13 cellular contexts compared by ENCODE assay signal in the genomic region with DNA sequence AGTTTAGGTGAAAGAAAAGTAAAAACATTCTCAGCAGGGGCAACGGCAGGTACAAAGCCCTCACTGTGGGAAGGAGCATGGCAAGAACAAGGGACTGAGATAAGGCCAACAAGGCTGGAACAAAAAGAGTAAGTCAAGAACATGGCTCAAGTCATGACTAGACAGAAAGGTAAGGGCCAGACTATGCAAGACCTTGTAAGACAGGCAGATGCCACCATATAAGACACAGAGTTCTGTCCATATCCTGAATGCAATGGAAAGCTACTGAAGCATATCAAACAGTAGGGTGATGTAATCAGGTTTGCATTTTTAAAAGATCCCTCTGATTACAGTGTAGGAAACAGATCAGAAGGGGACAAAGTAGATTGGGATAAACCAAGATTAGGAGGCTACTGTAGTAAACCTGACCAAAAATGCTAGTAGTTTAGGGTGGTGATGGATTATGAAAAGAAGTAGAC. TPM values are rescaled to one million over a fixed set of nuclear protein-coding genes. Genes with fewer than 3 reads are reported as not detected.
DNase-seq lines count a peak whose midpoint lies in the region; ATAC-seq and TF ChIP-seq lines count a peak whose summit lies in the region.
"Had no signal": no experiment of that assay in that cellular context is flagged by ENCODE, and none has a peak within 500 bp of the region (broad histone marks: within the 10 kb centered on the region; RNA-seq: fewer than 3 reads in every experiment).

No MANE protein-coding gene starts in this region.

- CTCF ChIA-PET in A673 (lab: Charles Lee), result no interaction called here

- intact Hi-C loops in A673 (cut with micrococcal nuclease; ENCODE audit: unreplicated experiment), result loop anchor here (5.0 kb wide), 1 partner anchor 115 kb away; no protein-coding TSS in a partner anchor
- intact Hi-C loops in gastrocnemius medialis (cut with DNase I; ENCODE audit: low total_unique reads), result no loop called here

- H3K4me3 ChIP-seq in A673 (ENCODE audit: low read depth, low read length, poor library complexity, severe bottlenecking) (no peak overlapping the region), gastrocnemius medialis (no peak overlapping the region)
- H3K4me3 ChIP-seq: cardiac muscle cell, thyroid gland had no signal

- H3K9me3 ChIP-seq in A673 (ENCODE audit: low read depth, low read length, poor library complexity, severe bottlenecking), result no peaks in the 10 kb centered on the region
- H3K9me3 ChIP-seq in gastrocnemius medialis, result no peaks in the 10 kb centered on the region
- H3K9me3 ChIP-seq: thyroid gland had no signal

- peaks cover 45% of the 10 kb centered on the region for H3K4me1 ChIP-seq in A673 (ENCODE audit: insufficient read depth, low read length, poor library complexity, severe bottlenecking)
- H3K4me1 ChIP-seq in gastrocnemius medialis, result peaks cover 49 to 62% of the 10 kb centered on the region in 2 donors

- TF ChIP-seq CTCF in A673 (conservative IDR thresholded peaks at IDR 0.05; ENCODE audit: low read depth, low read length), result no peak
- TF ChIP-seq CTCF in gastrocnemius medialis (IDR thresholded peaks at IDR 0.05 in 4 of 5, conservative IDR thresholded peaks at IDR 0.05 in 1 of 5), result no peak

- POLR2A ChIA-PET in A673 (lab: Charles Lee; ENCODE audit: low non-redundant PET), result no interaction called here

- peak overlapping the region; percentile 9 for H3K27ac ChIP-seq in A673 (ENCODE audit: low read depth, low read length, poor library complexity, severe bottlenecking)
- no peak overlapping the region for H3K27ac ChIP-seq in gastrocnemius medialis
- H3K27ac ChIP-seq: cardiac muscle cell, thyroid gland had no signal

- no TSS peak for BruUV-seq in A673 (replicated peaks; lab: Mats Ljungman, UMichigan)

- DNase-seq in A673 (ENCODE audit: low spot score) (peak; percentile 47), M059J (ENCODE audit: low read depth) (peak; percentile 56), mucosa of gallbladder (ENCODE audit: low spot score) (no peak), gastrocnemius medialis (no peak), NK-92 (lab: John Stamatoyannopoulos, UW; ENCODE audit: unreplicated experiment) (no peak)
- DNase-seq in activated CD8-positive, alpha-beta memory T cell treated with anti-CD3 and anti-CD28 coated beads, Interleukin-2, amount 50 U/mL, for 4 hours, result no peak
- DNase-seq: activated CD4-positive, CD25-positive, alpha-beta regulatory T cell treated with anti-CD3 and anti-CD28 coated beads, Interleukin-2, amount 50 U/mL, for 72 hours; H9; NCI-H1436 treated with DMSO at 0.1 percent for 48 hours; thyroid gland had no signal

- ATAC-seq in GM18861 (IDR thresholded peaks at IDR 0.05; ENCODE audit: unreplicated experiment), result peak; percentile 47
- ATAC-seq in esophagus mucosa, result peak; percentile 57
- ATAC-seq in gastrocnemius medialis, result no peak

- no peaks in the 10 kb centered on the region for H3K27me3 ChIP-seq in A673 (replicated peaks; ENCODE audit: insufficient read depth, low read depth, low read length, poor library complexity)
- H3K27me3 ChIP-seq in gastrocnemius medialis, result no peaks in the 10 kb centered on the region
- H3K27me3 ChIP-seq: cardiac muscle cell, thyroid gland had no signal

- H3K36me3 ChIP-seq in A673 (ENCODE audit: insufficient read depth, low read length, poor library complexity, severe bottlenecking), result no peaks in the 10 kb centered on the region
- no peaks in the 10 kb centered on the region for H3K36me3 ChIP-seq in gastrocnemius medialis
- H3K36me3 ChIP-seq: cardiac muscle cell, thyroid gland had no signal

- TF ChIP-seq POLR2A in gastrocnemius medialis (IDR thresholded peaks at IDR 0.05), result no peak

- in situ Hi-C loops in gastrocnemius medialis (cut with MboI; ENCODE audit: low sequenced_read_pairs in 4 of 4), result no loop called here

RNA-seq across cellular contexts. Expression of a gene that starts 5.5 kb away (rescaled TPM):
- total RNA-seq in A673 (2021) (24.0 and 25.3 TPM in 2 replicates), esophagus mucosa (17.7 TPM), mucosa of gallbladder (19.0 TPM), gastrocnemius medialis (10 to 100 TPM; 25.9 to 79.1 (median 49.0) TPM)
- total RNA-seq in M059J (2014; rRNA removed; shearing (Covaris generic)), result 18.2 and 23.1 TPM in 2 replicates

Comparison
In these comparisons a context has a peak if more than half of its experiments do, and no peak if none do; other contexts are left out.
1. DNase-seq: peak in A673 (single experiment) and M059J (single experiment); none in activated CD8-positive, alpha-beta memory T cell treated with anti-CD3 and anti-CD28 coated beads, Interleukin-2, amount 50 U/mL, for 4 hours (single experiment), mucosa of gallbladder (single experiment), gastrocnemius medialis (0 of 2) and NK-92 (single experiment).
2. ATAC-seq: peak in GM18861 (single experiment) and esophagus mucosa (single experiment); none in gastrocnemius medialis (0 of 2).